ENCODE assay signal across 8 cellular contexts in genomic region chr7:21426958-21427860, GRCh38. TPM values are rescaled to one million over a fixed set of nuclear protein-coding genes. Genes with fewer than 3 reads are reported as not detected.
DNase-seq lines count a peak whose midpoint lies in the region; ATAC-seq and TF ChIP-seq lines count a peak whose summit lies in the region.

No MANE protein-coding gene starts in this region.

- H3K27ac ChIP-seq in angular gyrus (ENCODE audit: low read depth, low read length) = peak overlapping the region; percentile 95
- peak overlapping the region; percentile 99 for H3K27ac ChIP-seq in prostate gland
- peak overlapping the region; percentile 95 for H3K27ac ChIP-seq in urinary bladder (ENCODE audit: low read depth)

- H3K4me1 ChIP-seq in prostate gland (replicated peaks) (no peaks in the 10 kb centered on the region), urinary bladder (ENCODE audit: insufficient read depth) (no peaks in the 10 kb centered on the region)

- no peaks in the 10 kb centered on the region for H3K9me3 ChIP-seq in prostate gland

- H3K36me3 ChIP-seq in prostate gland (no peaks in the 10 kb centered on the region), urinary bladder (ENCODE audit: insufficient read depth) (no peaks in the 10 kb centered on the region)

- H3K4me3 Mint-ChIP-seq in T-helper 1 cell treated with Interleukin-12 subunit alpha and Interleukin-12 subunit beta and Interleukin-4 antibody, amounts not matched to agents 30 μg/mL and 1 μg/mL, for 36 hours = peak overlapping the region; percentile 95

- DNase-seq in NCI-H1694 (lab: John Stamatoyannopoulos, UW) (peak; percentile 94), left ventricle myocardium superior (peak; percentile 99), prostate gland (ENCODE audit: low spot score) (peak; percentile 99)

- ATAC-seq in GM18498 (IDR thresholded peaks at IDR 0.05; ENCODE audit: unreplicated experiment) (peak; percentile 80), HG02885 (IDR thresholded peaks at IDR 0.05; ENCODE audit: poor library complexity, unreplicated experiment) (peak; percentile 77), left ventricle myocardium superior (peak; percentile 92)

- intact Hi-C loops in left ventricle myocardium superior (cut with micrococcal nuclease) = loop anchor here (10.0 kb wide), 1 partner anchor 658 kb away; no protein-coding TSS in a partner anchor
- intact Hi-C loops in prostate gland (cut with DNase I) = no loop called here

- no peaks in the 10 kb centered on the region for H3K9me3 Mint-ChIP-seq in T-helper 1 cell treated with Interleukin-12 subunit alpha and Interleukin-12 subunit beta and Interleukin-4 antibody, amounts not matched to agents 30 μg/mL and 1 μg/mL, for 36 hours

- H3K36me3 Mint-ChIP-seq in T-helper 1 cell treated with Interleukin-12 subunit alpha and Interleukin-12 subunit beta and Interleukin-4 antibody, amounts not matched to agents 30 μg/mL and 1 μg/mL, for 36 hours (ENCODE audit: low read depth) = peaks cover 22% of the 10 kb centered on the region

- H3K27me3 Mint-ChIP-seq in T-helper 1 cell treated with Interleukin-12 subunit alpha and Interleukin-12 subunit beta and Interleukin-4 antibody, amounts not matched to agents 30 μg/mL and 1 μg/mL, for 36 hours (ENCODE audit: low read depth) = no peaks in the 10 kb centered on the region

- H3K4me3 ChIP-seq in prostate gland = peak overlapping the region; percentile 78 to 80
- H3K4me3 ChIP-seq in urinary bladder (ENCODE audit: low read depth, low read length) = peak overlapping the region; percentile 68

- peak; percentile 70 for TF ChIP-seq POLR2A in prostate gland (IDR thresholded peaks at IDR 0.05)

- TF ChIP-seq CTCF in prostate gland (IDR thresholded peaks at IDR 0.05) = peak in 3 of 4 experiments; percentile 20 to 71 (median 60)

- H3K4me1 Mint-ChIP-seq in T-helper 1 cell treated with Interleukin-12 subunit alpha and Interleukin-12 subunit beta and Interleukin-4 antibody, amounts not matched to agents 30 μg/mL and 1 μg/mL, for 36 hours (ENCODE audit: low read depth) = peaks cover 42% of the 10 kb centered on the region

- H3K27ac Mint-ChIP-seq in T-helper 1 cell treated with Interleukin-12 subunit alpha and Interleukin-12 subunit beta and Interleukin-4 antibody, amounts not matched to agents 30 μg/mL and 1 μg/mL, for 36 hours = peak overlapping the region; percentile 100

- 1% methylated on average over 63 of the region's 78 CpGs for WGBS in prostate gland
- WGBS in urinary bladder = under 1% methylated on average over 78 of the region's 78 CpGs

- no peaks in the 10 kb centered on the region for H3K27me3 ChIP-seq in prostate gland (replicated peaks; ENCODE audit: insufficient read depth)

RNA-seq across cellular contexts. Expression of gene SP4, which starts 0.7 kb away (rescaled TPM):
- total RNA-seq in left ventricle myocardium superior = 5.8 TPM
- total RNA-seq in prostate gland = 10 to 100 TPM; 10.9 to 14.1 TPM
- total RNA-seq in urinary bladder = 18.4 TPM
- polyA plus RNA-seq in urinary bladder = 4.0 TPM

Comparison
In these comparisons a context has a peak if more than half of its experiments do, and no peak if none do; other contexts are left out.
1. Peak in every context shown above with its lines: DNase-seq, ATAC-seq, H3K4me3 ChIP-seq and H3K27ac ChIP-seq.